33 cellular contexts compared by ENCODE assay signal in genomic region chr19:15575406-15575805, GRCh38. TPM values are rescaled to one million over a fixed set of nuclear protein-coding genes. Genes with fewer than 3 reads are reported as not detected.
"Had no signal": no experiment of that assay in that cellular context is flagged by ENCODE, and none has a peak within 500 bp of the region (broad histone marks: within the 10 kb centered on the region; RNA-seq: fewer than 3 reads in every experiment).

No MANE protein-coding gene starts in this region.

- DNase-seq: activated B cell treated with CpG ODN at 0.5 μM for 24 hours; activated CD4-positive, alpha-beta T cell treated with anti-CD3 and anti-CD28 coated beads for 48 hours; activated CD4-positive, alpha-beta T cell treated with anti-CD3 and anti-CD28 coated beads, Interleukin-2, amount 50 U/mL, for 1 hour; activated CD4-positive, alpha-beta T cell treated with anti-CD3 and anti-CD28 coated beads, Interleukin-2, amount 50 U/mL, for 48 hours; activated CD8-positive, alpha-beta T cell treated with anti-CD3 and anti-CD28 coated beads for 36 hours; activated gamma-delta T cell; activated naive CD4-positive, alpha-beta T cell treated with anti-CD3 and anti-CD28 coated beads, Interleukin-2, amount 50 U/mL, for 16 hours; activated naive CD4-positive, alpha-beta T cell treated with Interleukin-2 at 50 U/mL for 16 hours; activated T-cell treated with anti-CD3 and anti-CD28 coated beads, Interleukin-2, amount 50 U/mL, for 1 hour; amniotic stem cell; anterior cingulate cortex; body of pancreas; caudate nucleus; colonic mucosa; effector CD8-positive, alpha-beta T cell; esophagus squamous epithelium; glutamatergic neuron; T-helper 1 cell; T-helper 17 cell; T1000; WERI-Rb-1 had no signal

- H3K36me3 ChIP-seq: colonic mucosa, esophagus squamous epithelium, heart left ventricle, WERI-Rb-1 had no signal

- H3K9me3 ChIP-seq: body of pancreas, colonic mucosa, esophagus squamous epithelium, heart left ventricle had no signal

- ATAC-seq: activated CD4-positive, CD25-positive, alpha-beta regulatory T cell treated with anti-CD3 and anti-CD28 coated beads, Interleukin-2, amount 50 U/mL, for 24 hours; activated CD8-positive, alpha-beta T cell treated with anti-CD3 and anti-CD28 coated beads for 36 hours; activated T-helper 17 cell treated with anti-CD3 and anti-CD28 coated beads, Interleukin-2, amount 50 U/mL, for 72 hours; body of pancreas; heart left ventricle; T-helper 17 cell had no signal

- H3K4me3 ChIP-seq: body of pancreas, colonic mucosa, esophagus squamous epithelium, heart left ventricle had no signal

- H3K27me3 ChIP-seq: body of pancreas, colonic mucosa had no signal

- H3K4me1 ChIP-seq: body of pancreas, colonic mucosa, esophagus squamous epithelium, heart left ventricle had no signal

- FAIRE-seq: endometrium, endothelial cell of umbilical vein, frontal cortex had no signal

- H3K27ac ChIP-seq: body of pancreas, colonic mucosa, epithelial cell of prostate, esophagus squamous epithelium, heart left ventricle, WERI-Rb-1 had no signal

RNA-seq across cellular contexts. Expression of gene CYP4F8, which starts 39.6 kb away (rescaled TPM):
- total RNA-seq: activated B cell treated with CpG ODN at 0.5 μM for 24 hours; activated CD8-positive, alpha-beta memory T cell treated with anti-CD3 and anti-CD28 coated beads for 36 hours; activated CD8-positive, alpha-beta T cell treated with anti-CD3 and anti-CD28 coated beads for 36 hours; activated T-helper 17 cell treated with anti-CD3 and anti-CD28 coated beads, Interleukin-2, amount 50 U/mL, for 72 hours; colonic mucosa; dermis microvascular lymphatic vessel endothelial cell; endothelial cell of umbilical vein; esophagus squamous epithelium; fibroblast of lung; fibroblast of villous mesenchyme; frontal cortex; heart left ventricle; T-helper 17 cell had no signal
- polyA plus RNA-seq: adipose tissue, endothelial cell of umbilical vein, fibroblast of lung, heart left ventricle had no signal
